Comparison of ENCODE assay signal across 6 cellular contexts in the genomic region with DNA sequence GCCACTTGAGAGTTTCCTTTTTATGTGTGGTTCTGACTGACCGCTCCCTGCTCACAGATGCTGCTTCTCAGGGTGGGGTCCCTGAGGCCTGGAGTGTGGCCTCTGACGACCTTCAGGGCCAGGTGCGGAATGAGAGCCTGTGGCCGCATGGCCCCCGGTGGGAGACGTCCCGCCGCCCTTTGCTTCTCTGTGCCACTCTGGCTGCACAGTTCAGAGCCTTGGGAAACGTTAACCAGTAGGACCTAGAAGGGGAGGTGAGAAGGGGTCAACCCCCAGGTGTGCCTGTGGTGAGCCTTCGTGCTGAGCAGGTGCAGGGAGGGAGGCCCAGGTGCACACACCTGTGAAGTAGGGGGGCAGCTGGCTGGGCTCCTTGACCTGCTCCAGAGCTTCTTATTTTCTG.
A peak's percentile ranks its signal among the peaks of the same experiment; 100 is the strongest.
DNase-seq lines count a peak whose midpoint lies in the region; ATAC-seq and TF ChIP-seq lines count a peak whose summit lies in the region.
"Not testable (repeated sequence)": the region's sequence is repeated elsewhere in the genome, so short reads cannot be mapped to it uniquely, and the experiment has no call there.

No MANE protein-coding gene starts in this region.

- H3K4me3 ChIP-seq in ovary; aorta (ENCODE audit: low read length in 2 of 2): not testable (repeated sequence)

- not testable (repeated sequence) for H3K27me3 Mint-ChIP-seq in type B pancreatic cell

- H3K27me3 ChIP-seq in ovary; aorta (ENCODE audit: control insufficient read depth in 1 of 2, insufficient read depth in 2 of 2, low read length in 1 of 2): not testable (repeated sequence)

- ATAC-seq in left lobe of liver; aorta (ENCODE audit: low FRiP score): not testable (repeated sequence)

- peaks cover 20% of the 10 kb centered on the region for H3K4me1 ChIP-seq in ovary (ENCODE audit: insufficient read depth)
- not testable (repeated sequence) for H3K4me1 ChIP-seq in aorta (ENCODE audit: control insufficient read depth in 1 of 2, insufficient read depth in 2 of 2, low read length in 2 of 2)

- intact Hi-C loops in ovary (cut with DNase I): loop anchor here in 2 of 4 donors (10.0 kb wide), 2 partner anchors 77 to 227 kb away; no protein-coding TSS in a partner anchor
- intact Hi-C loops in aorta (cut with DNase I): not testable (repeated sequence)

- H3K4me1 Mint-ChIP-seq in type B pancreatic cell (ENCODE audit: unreplicated experiment): not testable (repeated sequence)

- H3K27ac ChIP-seq in ovary; aorta (ENCODE audit: low read depth in 1 of 2, low read length in 2 of 2): not testable (repeated sequence)

- not testable (repeated sequence) for H3K27ac Mint-ChIP-seq in type B pancreatic cell

- peaks cover 14% of the 10 kb centered on the region for H3K36me3 Mint-ChIP-seq in type B pancreatic cell

- not testable (repeated sequence) for H3K36me3 ChIP-seq in ovary; aorta (ENCODE audit: control insufficient read depth in 1 of 2, insufficient read depth in 2 of 2, low read length in 1 of 2)

- H3K9me3 ChIP-seq in ovary; aorta (ENCODE audit: control insufficient read depth, low read length): not testable (repeated sequence)

- not testable (repeated sequence) for TF ChIP-seq EP300 in ovary (IDR thresholded peaks at IDR 0.05)

- not testable (repeated sequence) for H3K4me3 Mint-ChIP-seq in type B pancreatic cell

- peak; percentile 31 for DNase-seq in NCI-H69 (lab: John Stamatoyannopoulos, UW)
- DNase-seq in activated effector memory CD4-positive, alpha-beta T cell treated with anti-CD3 and anti-CD28 coated beads, Interleukin-2, amount 50 U/mL, for 16 hours: peak; percentile 30
- peak; percentile 32 for DNase-seq in left lobe of liver (ENCODE audit: low spot score)
- peak; percentile 7 to 25 (median 18) for DNase-seq in ovary
- DNase-seq in type B pancreatic cell (ENCODE audit: extremely low spot score, unreplicated experiment): peak; percentile 39
- peak; percentile 34 to 37 for DNase-seq in aorta

- not testable (repeated sequence) for TF ChIP-seq POLR2A in ovary (IDR thresholded peaks at IDR 0.05)

- TF ChIP-seq CTCF in ovary (IDR thresholded peaks at IDR 0.05); type B pancreatic cell (conservative IDR thresholded peaks at IDR 0.05): not testable (repeated sequence)

- 76 to 86% (median 82%) methylated on average over 5 to 9 of the region's 10 CpGs for WGBS in ovary, 3 donors
- 66 to 72% methylated on average over 3 to 9 of the region's 10 CpGs for WGBS in aorta, 2 donors

- not testable (repeated sequence) for H3K9me3 Mint-ChIP-seq in type B pancreatic cell
